Comparison of ENCODE assay signal across 8 cellular contexts in the genomic region with DNA sequence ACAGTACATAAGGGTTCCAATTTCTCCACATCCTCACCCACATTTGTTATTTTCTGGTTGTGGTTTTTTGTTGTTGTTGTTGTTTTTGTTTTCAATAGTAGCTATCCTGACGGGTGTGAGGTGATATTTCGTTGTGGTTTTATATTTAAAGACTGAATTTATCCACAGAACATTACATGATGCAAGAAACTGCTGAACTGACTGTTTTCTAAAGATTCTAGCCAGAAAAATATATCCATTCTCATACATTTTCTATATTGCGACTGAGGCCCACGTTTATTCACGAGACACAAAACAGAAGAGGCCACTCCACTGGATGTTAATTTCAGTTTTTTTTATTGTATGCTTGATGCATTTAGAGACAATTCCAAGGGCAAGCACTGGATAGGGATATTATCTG.
"Had no signal": no experiment of that assay in that cellular context is flagged by ENCODE, and none has a peak within 500 bp of the region (broad histone marks: within the 10 kb centered on the region; RNA-seq: fewer than 3 reads in every experiment).

No MANE protein-coding gene starts in this region.

- H3K4me1 Mint-ChIP-seq: IgD-negative memory B cell had no signal

- H3K27me3 Mint-ChIP-seq: IgD-negative memory B cell had no signal

- DNase-seq: GM23248, GOT3, H7, HFFc6, KG1 had no signal

- H2AFZ ChIP-seq: GM23248 had no signal

- H3K4me1 ChIP-seq: HAP-1 had no signal

- H3K4me3 ChIP-seq: GM23248, HAP-1 had no signal

- H3K9ac ChIP-seq: GM23248 had no signal

- H3K4me3 Mint-ChIP-seq: HFFc6, IgD-negative memory B cell had no signal

- H3K27ac Mint-ChIP-seq: HFFc6, IgD-negative memory B cell had no signal

- H3K9me3 Mint-ChIP-seq: HFFc6, IgD-negative memory B cell had no signal

- ATAC-seq: HCT116 had no signal

- H3K9me3 ChIP-seq: HAP-1 had no signal

- H3K27ac ChIP-seq: GM23248 had no signal
